Comparison of ENCODE assay signal across 28 cellular contexts in genomic region chrX:125522752-125523151, GRCh38.
"Had no signal": no experiment of that assay in that cellular context is flagged by ENCODE, and none has a peak within 500 bp of the region (broad histone marks: within the 10 kb centered on the region; RNA-seq: fewer than 3 reads in every experiment).

No MANE protein-coding gene starts in this region.

- FAIRE-seq: pancreas, small intestine had no signal

- ATAC-seq: naive thymus-derived CD8-positive, alpha-beta T cell; natural killer cell treated with Interleukin-12 subunit alpha and Interleukin-12 subunit beta and Interleukin-15 and Interleukin-18, amount 100 ng/mL, for 72 hours; pancreas; right cardiac atrium; stimulated activated memory B cell treated with anti-CD40 and anti-IgM and Interleukin-4, amounts not matched to agents 10 μg/mL and 1 μg/mL and 100 μg/mL, for 72 hours; stimulated activated naive CD8-positive, alpha-beta T cell treated with anti-CD3 and anti-CD28 coated beads, Interleukin-15, amount 100 ng/mL, for 72 hours; stimulated activated naive CD8-positive, alpha-beta T cell treated with anti-CD3 and anti-CD28 coated beads, Interleukin-15, Interleukin-2, amounts not matched to agents 100 U/mL and 50 U/mL, for 24 hours; upper lobe of right lung had no signal

- H3K36me3 ChIP-seq: neutrophil, pancreas, prostate gland, right lobe of liver, sigmoid colon, suprapubic skin, tibial artery, transverse colon, upper lobe of right lung, uterus had no signal

- H3K27ac Mint-ChIP-seq: naive thymus-derived CD8-positive, alpha-beta T cell; natural killer cell treated with Interleukin-12 subunit alpha and Interleukin-12 subunit beta and Interleukin-15 and Interleukin-18, amount 100 ng/mL, for 72 hours; nephron progenitor cell; stimulated activated memory B cell treated with anti-CD40 and anti-IgM and Interleukin-4, amounts not matched to agents 10 μg/mL and 1 μg/mL and 100 μg/mL, for 72 hours; stimulated activated naive CD8-positive, alpha-beta T cell treated with anti-CD3 and anti-CD28 coated beads, Interleukin-15, amount 100 ng/mL, for 72 hours; type B pancreatic cell had no signal

- H3K9me3 Mint-ChIP-seq: natural killer cell treated with Interleukin-12 subunit alpha and Interleukin-12 subunit beta and Interleukin-15 and Interleukin-18, amount 100 ng/mL, for 72 hours; stimulated activated memory B cell treated with anti-CD40 and anti-IgM and Interleukin-4, amounts not matched to agents 10 μg/mL and 1 μg/mL and 100 μg/mL, for 72 hours; stimulated activated naive CD8-positive, alpha-beta T cell treated with anti-CD3 and anti-CD28 coated beads, Interleukin-15, amount 100 ng/mL, for 72 hours had no signal

- H3K4me3 Mint-ChIP-seq: naive thymus-derived CD8-positive, alpha-beta T cell; natural killer cell treated with Interleukin-12 subunit alpha and Interleukin-12 subunit beta and Interleukin-15 and Interleukin-18, amount 100 ng/mL, for 72 hours; nephron progenitor cell; neural crest cell; stimulated activated memory B cell treated with anti-CD40 and anti-IgM and Interleukin-4, amounts not matched to agents 10 μg/mL and 1 μg/mL and 100 μg/mL, for 72 hours; stimulated activated naive CD8-positive, alpha-beta T cell treated with anti-CD3 and anti-CD28 coated beads, Interleukin-15, amount 100 ng/mL, for 72 hours; type B pancreatic cell had no signal

- H3K4me3 ChIP-seq: pancreas, prostate gland, right lobe of liver, sigmoid colon, suprapubic skin, testis, tibial artery, transverse colon, upper lobe of right lung, uterus had no signal

- H3K36me3 Mint-ChIP-seq: naive thymus-derived CD8-positive, alpha-beta T cell; natural killer cell treated with Interleukin-12 subunit alpha and Interleukin-12 subunit beta and Interleukin-15 and Interleukin-18, amount 100 ng/mL, for 72 hours; stimulated activated memory B cell treated with anti-CD40 and anti-IgM and Interleukin-4, amounts not matched to agents 10 μg/mL and 1 μg/mL and 100 μg/mL, for 72 hours; type B pancreatic cell had no signal

- H3K9me3 ChIP-seq: neutrophil, pancreas, prostate gland, right lobe of liver, sigmoid colon, suprapubic skin, testis, transverse colon, upper lobe of right lung, uterus had no signal

- H3K27ac ChIP-seq: neutrophil, pancreas, prostate gland, right lobe of liver, sigmoid colon, suprapubic skin, testis, tibial artery, transverse colon, upper lobe of right lung, uterus had no signal

- H3K27me3 Mint-ChIP-seq: naive thymus-derived CD8-positive, alpha-beta T cell; natural killer cell treated with Interleukin-12 subunit alpha and Interleukin-12 subunit beta and Interleukin-15 and Interleukin-18, amount 100 ng/mL, for 72 hours; stimulated activated memory B cell treated with anti-CD40 and anti-IgM and Interleukin-4, amounts not matched to agents 10 μg/mL and 1 μg/mL and 100 μg/mL, for 72 hours; stimulated activated naive CD8-positive, alpha-beta T cell treated with anti-CD3 and anti-CD28 coated beads, Interleukin-15, amount 100 ng/mL, for 72 hours; type B pancreatic cell had no signal

- H3K4me1 ChIP-seq: pancreas, prostate gland, right lobe of liver, sigmoid colon, suprapubic skin, testis, tibial artery, transverse colon, upper lobe of right lung, uterus had no signal

- H3K4me1 Mint-ChIP-seq: naive thymus-derived CD8-positive, alpha-beta T cell; nephron progenitor cell; stimulated activated memory B cell treated with anti-CD40 and anti-IgM and Interleukin-4, amounts not matched to agents 10 μg/mL and 1 μg/mL and 100 μg/mL, for 72 hours; stimulated activated naive CD8-positive, alpha-beta T cell treated with anti-CD3 and anti-CD28 coated beads, Interleukin-15, amount 100 ng/mL, for 72 hours had no signal

- H3K27me3 ChIP-seq: neutrophil, pancreas, right lobe of liver, sigmoid colon, suprapubic skin, testis, tibial artery, transverse colon, upper lobe of right lung, uterus had no signal

- DNase-seq: naive thymus-derived CD8-positive, alpha-beta T cell; nephron progenitor cell; nucleus accumbens; pancreas; right cardiac atrium; right lobe of liver; sigmoid colon; small intestine; stimulated activated CD4-positive, alpha-beta T cell treated with anti-CD3 and anti-CD28 coated beads, Interleukin-1b, Interleukin-23, amount 100 ng/mL, for 48 hours; stimulated activated CD4-positive, alpha-beta T cell treated with anti-CD3 and anti-CD28 coated beads, Interleukin-4, amount 100 ng/mL, for 1 hour; stimulated activated CD4-positive, alpha-beta T cell treated with anti-CD3 and anti-CD28 coated beads, Interleukin-4, amount 100 ng/mL, for 4 hours; stimulated activated CD8-positive, alpha-beta memory T cell treated with anti-CD3 and anti-CD28 coated beads, Interleukin-4, amount 100 ng/mL, for 48 hours; stimulated activated naive CD4-positive, alpha-beta T cell; stimulated activated naive CD8-positive, alpha-beta T cell treated with anti-CD3 and anti-CD28 coated beads, Interleukin-15, amount 100 ng/mL, for 72 hours; stimulated activated naive CD8-positive, alpha-beta T cell treated with anti-CD3 and anti-CD28 coated beads, Interleukin-15, Interleukin-2, amounts not matched to agents 100 U/mL and 50 U/mL, for 24 hours; substantia nigra; testis; tibial artery; transverse colon; upper lobe of right lung; uterus had no signal
